In genomic region chr16:84836967-84837366, GRCh38 we compare ENCODE assay signal across 14 cellular contexts. TPM values are rescaled to one million over a fixed set of nuclear protein-coding genes. Genes with fewer than 3 reads are reported as not detected.
DNase-seq lines count a peak whose midpoint lies in the region; ATAC-seq and TF ChIP-seq lines count a peak whose summit lies in the region.
"Had no signal": no experiment of that assay in that cellular context is flagged by ENCODE, and none has a peak within 500 bp of the region (broad histone marks: within the 10 kb centered on the region; RNA-seq: fewer than 3 reads in every experiment).

No MANE protein-coding gene starts in this region.

- no peaks in the 10 kb centered on the region for H3K9me3 ChIP-seq in heart right ventricle
- H3K9me3 ChIP-seq: A549 had no signal

- DNase-seq in heart right ventricle (no peak), Right ventricle myocardium superior (no peak), fibroblast of mammary gland (ENCODE audit: low read depth) (peak; percentile 27), NOMO-1 treated with DMSO at 0.1 percent for 48 hours (lab: John Stamatoyannopoulos, UW; ENCODE audit: unreplicated experiment) (no peak)
- DNase-seq in central memory CD4-positive, alpha-beta T cell = no peak
- DNase-seq: activated B cell treated with CpG ODN at 0.5 μM for 24 hours; activated gamma-delta T cell; CD4-positive, alpha-beta memory T cell; NCI-H187; NCI-H69 had no signal

- no peak overlapping the region for H3K9ac ChIP-seq in rectal smooth muscle tissue (ENCODE audit: low read length)

- ATAC-seq in heart right ventricle (no peak), Right ventricle myocardium superior (ENCODE audit: poor library complexity) (no peak), HG03025 (IDR thresholded peaks at IDR 0.05; ENCODE audit: low FRiP score, unreplicated experiment) (no peak)

- peak overlapping the region; percentile 49 to 83 (median 75) for H3K27ac ChIP-seq in heart right ventricle
- peak overlapping the region; percentile 98 for H3K27ac ChIP-seq in rectal smooth muscle tissue (ENCODE audit: low read depth, low read length)
- peak overlapping the region; percentile 63 for H3K27ac ChIP-seq in urinary bladder (ENCODE audit: low read depth)

- H3K4me1 ChIP-seq in heart right ventricle (peaks cover 0 to 61% (median 38%) of the 10 kb centered on the region in 9 donors), rectal smooth muscle tissue (ENCODE audit: control insufficient read depth, insufficient read depth, low read length) (peaks cover 48% of the 10 kb centered on the region), urinary bladder (ENCODE audit: insufficient read depth) (peaks cover 5% of the 10 kb centered on the region)

- intact Hi-C loops in heart right ventricle (cut with DNase I) (no loop called here), Right ventricle myocardium superior (cut with DNase I) (no loop called here)

- TF ChIP-seq CTCF in heart right ventricle (IDR thresholded peaks at IDR 0.05) (no peak), fibroblast of mammary gland (conservative IDR thresholded peaks at IDR 0.05; ENCODE audit: control insufficient read depth, insufficient read depth, low read depth, low read length) (no peak)

- WGBS in heart right ventricle, 2 donors = 91 to 96% methylated on average over 12 of the region's 12 CpGs
- 81% methylated on average over 12 of the region's 12 CpGs for WGBS in urinary bladder

- peaks cover 0 to 12% (median 4%) of the 10 kb centered on the region in 7 donors for H3K27me3 ChIP-seq in heart right ventricle
- H3K27me3 ChIP-seq in rectal smooth muscle tissue (ENCODE audit: control insufficient read depth, insufficient read depth, low read length) = no peaks in the 10 kb centered on the region

- H3K4me3 ChIP-seq in heart right ventricle (no peak overlapping the region), fibroblast of mammary gland (ENCODE audit: control insufficient read depth, low read depth, low read length) (no peak overlapping the region), rectal smooth muscle tissue (ENCODE audit: low read length) (no peak overlapping the region), urinary bladder (ENCODE audit: low read depth, low read length) (no peak overlapping the region)
- H3K4me3 ChIP-seq: A549 had no signal

- H3K36me3 ChIP-seq in heart right ventricle (peaks cover 0 to 31% (median 0%) of the 10 kb centered on the region in 9 donors), rectal smooth muscle tissue (ENCODE audit: control insufficient read depth, insufficient read depth, low read length) (peaks cover 4% of the 10 kb centered on the region), urinary bladder (ENCODE audit: insufficient read depth) (no peaks in the 10 kb centered on the region)

RNA-seq across cellular contexts. Expression of gene CRISPLD2, which starts 17.2 kb away (rescaled TPM):
- 10 to 100 TPM in 7 of 10 donors, 1 to 10 TPM in 3; 7.9 to 48.1 (median 15.2) TPM for total RNA-seq in heart right ventricle
- 10 to 100 TPM; 13.2 to 25.0 TPM for polyA plus RNA-seq in heart right ventricle
- total RNA-seq in Right ventricle myocardium superior = 23.5 TPM
- total RNA-seq in urinary bladder = 69.1 TPM
- 228 TPM for polyA plus RNA-seq in urinary bladder
- total RNA-seq: activated B cell treated with CpG ODN at 0.5 μM for 24 hours had no signal
